9 cellular contexts compared by ENCODE assay signal in the genomic region with DNA sequence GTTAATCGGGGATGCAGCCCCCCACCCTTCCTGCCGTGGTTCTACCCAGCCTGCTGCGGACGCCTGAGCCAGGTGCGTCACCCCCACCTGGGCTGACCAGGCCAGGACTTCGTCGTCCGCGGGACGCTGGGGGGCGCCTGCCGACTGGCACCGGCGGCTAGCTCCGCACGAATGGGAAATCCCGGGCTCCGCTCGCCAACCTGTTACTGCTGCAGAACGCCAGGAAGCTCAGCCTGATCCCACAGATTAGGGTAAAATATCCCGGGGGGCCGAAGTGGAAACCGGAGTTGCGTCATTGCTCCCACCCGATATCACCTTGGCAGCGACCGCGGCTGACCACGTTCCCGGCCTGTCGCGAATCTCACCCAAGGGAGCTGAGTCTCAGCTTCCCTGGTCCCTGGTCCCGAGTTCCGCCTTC. TPM values are rescaled to one million over a fixed set of nuclear protein-coding genes. Genes with fewer than 3 reads are reported as not detected.
A peak's percentile ranks its signal among the peaks of the same experiment; 100 is the strongest.
DNase-seq lines count a peak whose midpoint lies in the region; ATAC-seq, FAIRE-seq and TF ChIP-seq lines count a peak whose summit lies in the region.
"Had no signal": no experiment of that assay in that cellular context is flagged by ENCODE, and none has a peak within 500 bp of the region (broad histone marks: within the 10 kb centered on the region; RNA-seq: fewer than 3 reads in every experiment).

No MANE protein-coding gene starts in this region.

- peak; percentile 6 for ATAC-seq in HG02943 (IDR thresholded peaks at IDR 0.05; ENCODE audit: low read depth, unreplicated experiment)
- ATAC-seq in RWPE2 (ENCODE audit: low read depth), result peak; percentile 61
- peak; percentile 18 to 29 for ATAC-seq in naive thymus-derived CD8-positive, alpha-beta T cell
- ATAC-seq in HG02938 (IDR thresholded peaks at IDR 0.05; ENCODE audit: unreplicated experiment), result no peak

- H3K27ac ChIP-seq in RWPE2 (ENCODE audit: poor library complexity, severe bottlenecking), result peak overlapping the region; percentile 84
- peak overlapping the region; percentile 83 for H3K27ac ChIP-seq in epithelial cell of prostate

- no peak for FAIRE-seq in RCC 7860 (lab: Jason Lieb, UNC)

- intact Hi-C loops in activated naive CD4-positive, alpha-beta T cell treated with anti-CD3 and anti-CD28 coated beads for 36 hours (cut with micrococcal nuclease), result loop anchor here (1.0 to 2.0 kb wide), 3 partner anchors 44 to 199 kb away; a partner anchor contains a TSS

- H3K36me3 ChIP-seq in RWPE2 (ENCODE audit: low read depth), result peaks cover 1% of the 10 kb centered on the region; the same call in 1 of the 2 replicates

- no peaks in the 10 kb centered on the region for H3K9me3 Mint-ChIP-seq in activated naive CD4-positive, alpha-beta T cell treated with anti-CD3 and anti-CD28 coated beads for 36 hours
- H3K9me3 Mint-ChIP-seq in naive thymus-derived CD8-positive, alpha-beta T cell, result no peaks in the 10 kb centered on the region

- H3K36me3 Mint-ChIP-seq in activated naive CD4-positive, alpha-beta T cell treated with anti-CD3 and anti-CD28 coated beads for 36 hours (ENCODE audit: low read depth), result peaks cover 23% of the 10 kb centered on the region
- H3K36me3 Mint-ChIP-seq in naive thymus-derived CD8-positive, alpha-beta T cell, result no peaks in the 10 kb centered on the region

- H3K4me1 ChIP-seq in RWPE2 (ENCODE audit: insufficient read depth, poor library complexity, severe bottlenecking), result peaks cover 20% of the 10 kb centered on the region

- peak overlapping the region; percentile 98 for H3K4me3 Mint-ChIP-seq in activated naive CD4-positive, alpha-beta T cell treated with anti-CD3 and anti-CD28 coated beads for 36 hours
- H3K4me3 Mint-ChIP-seq in naive thymus-derived CD8-positive, alpha-beta T cell, result peak overlapping the region; percentile 86 to 96 (median 90)

- no peaks in the 10 kb centered on the region for H3K9me3 ChIP-seq in RWPE2 (ENCODE audit: severe bottlenecking)

- no peak overlapping the region for H3K27ac Mint-ChIP-seq in activated naive CD4-positive, alpha-beta T cell treated with anti-CD3 and anti-CD28 coated beads for 36 hours
- peak overlapping the region in 2 of 10 donors; percentile 81 to 87 for H3K27ac Mint-ChIP-seq in naive thymus-derived CD8-positive, alpha-beta T cell

- peaks cover 19% of the 10 kb centered on the region for H3K27me3 Mint-ChIP-seq in activated naive CD4-positive, alpha-beta T cell treated with anti-CD3 and anti-CD28 coated beads for 36 hours (ENCODE audit: low read depth)
- peaks cover 0 to 8% (median 0%) of the 10 kb centered on the region in 5 donors for H3K27me3 Mint-ChIP-seq in naive thymus-derived CD8-positive, alpha-beta T cell

- CTCF ChIA-PET in activated naive CD4-positive, alpha-beta T cell treated with anti-CD3 and anti-CD28 coated beads for 36 hours (lab: Charles Lee), result interaction anchor here (0.6 to 2.6 kb wide), 15 partner anchors 9 to 278 kb away, joined by 3 to 25 read pairs (median 3); a partner anchor contains a TSS

- H3K4me1 Mint-ChIP-seq in activated naive CD4-positive, alpha-beta T cell treated with anti-CD3 and anti-CD28 coated beads for 36 hours (ENCODE audit: low read depth), result peaks cover 37% of the 10 kb centered on the region
- H3K4me1 Mint-ChIP-seq in naive thymus-derived CD8-positive, alpha-beta T cell, result peaks cover 27 to 49% (median 44%) of the 10 kb centered on the region in 4 donors

- POLR2A ChIA-PET in naive thymus-derived CD8-positive, alpha-beta T cell (lab: Charles Lee), result interaction anchor here (1.1 to 2.2 kb wide), 2 partner anchors 19 to 22 kb away, joined by 4 to 20 read pairs; no protein-coding TSS in a partner anchor

- H3K4me3 ChIP-seq in RWPE2 (ENCODE audit: severe bottlenecking), result peak overlapping the region; percentile 58

- peak; percentile 65 for DNase-seq in activated naive CD4-positive, alpha-beta T cell treated with anti-CD3 and anti-CD28 coated beads for 36 hours
- DNase-seq in activated naive CD4-positive, alpha-beta T cell (lab: John Stamatoyannopoulos, UW), result no peak
- peak; percentile 79 for DNase-seq in RWPE2 (ENCODE audit: low spot score)
- DNase-seq in epithelial cell of prostate (ENCODE audit: low read depth, low spot score), result no peak
- peak in 2 of 10 donors; percentile 28 to 35 for DNase-seq in naive thymus-derived CD8-positive, alpha-beta T cell
- DNase-seq in RCC 7860 (ENCODE audit: low spot score), result no peak

- peak; percentile 85 for TF ChIP-seq CTCF in RWPE2 (IDR thresholded peaks at IDR 0.05; ENCODE audit: poor library complexity, severe bottlenecking)

- H3K27me3 ChIP-seq in RWPE2 (ENCODE audit: insufficient read depth, poor library complexity, severe bottlenecking), result no peaks in the 10 kb centered on the region

RNA-seq across cellular contexts. Expression of a gene that starts 0.5 kb away (rescaled TPM):
- 10 to 100 TPM; 56.4 to 57.7 TPM for total RNA-seq in activated naive CD4-positive, alpha-beta T cell treated with anti-CD3 and anti-CD28 coated beads for 36 hours
- under 1 TPM; 0.49 to 0.73 TPM for total RNA-seq in naive thymus-derived CD8-positive, alpha-beta T cell
- polyA plus RNA-seq in naive thymus-derived CD8-positive, alpha-beta T cell, result not detected
- total RNA-seq: lung microvascular endothelial cell had no signal

RNA-seq across cellular contexts. Expression of a gene that starts 58.1 kb away (rescaled TPM):
- 100 to 1,000 TPM; 226 to 247 TPM for total RNA-seq in activated naive CD4-positive, alpha-beta T cell treated with anti-CD3 and anti-CD28 coated beads for 36 hours
- total RNA-seq in naive thymus-derived CD8-positive, alpha-beta T cell, result 10 to 100 TPM; 31.4 to 35.9 TPM
- polyA plus RNA-seq in naive thymus-derived CD8-positive, alpha-beta T cell, result 10 to 100 TPM; 37.0 to 52.8 (median 51.4) TPM

Comparison
In these comparisons a context has a peak if more than half of its experiments do, and no peak if none do; other contexts are left out.
1. DNase-seq: peak in activated naive CD4-positive, alpha-beta T cell treated with anti-CD3 and anti-CD28 coated beads for 36 hours (single experiment) and RWPE2 (single experiment); none in activated naive CD4-positive, alpha-beta T cell (0 of 4), epithelial cell of prostate (single experiment) and RCC 7860 (single experiment).
2. RNA of a gene that starts 0.5 kb away (total RNA-seq): 56.4 to 57.7 TPM in activated naive CD4-positive, alpha-beta T cell treated with anti-CD3 and anti-CD28 coated beads for 36 hours; 0.49 to 0.73 TPM in naive thymus-derived CD8-positive, alpha-beta T cell; every median in the first group is over 10 times any median in the second.
3. RNA of a gene that starts 58.1 kb away (total RNA-seq): 226 to 247 TPM in activated naive CD4-positive, alpha-beta T cell treated with anti-CD3 and anti-CD28 coated beads for 36 hours; 31.4 to 35.9 TPM in naive thymus-derived CD8-positive, alpha-beta T cell; every median in the first group is over 4 times any median in the second.